ENCODE assay signal across 1 cellular context in the genomic region with DNA sequence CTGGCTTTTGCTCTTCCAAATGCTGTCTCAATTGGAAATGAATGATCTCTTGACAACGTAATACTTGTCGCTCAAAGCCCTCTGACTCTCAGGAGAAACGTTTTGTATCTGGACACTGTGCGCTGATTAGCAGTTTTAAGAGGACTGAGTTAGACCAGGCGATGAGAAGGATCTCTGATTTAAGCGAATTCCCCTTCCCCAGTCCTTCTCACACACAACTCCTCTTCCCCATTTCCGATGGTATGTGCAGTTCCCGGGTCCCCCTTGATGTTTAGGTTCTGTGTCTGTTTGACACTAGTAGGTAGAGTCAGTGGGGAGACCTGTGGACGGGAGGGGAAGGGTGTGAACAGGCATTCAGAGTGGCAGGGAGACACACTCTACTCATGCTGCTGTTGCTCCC.
TF ChIP-seq lines count a peak whose summit lies in the region.

No MANE protein-coding gene starts in this region.

TF ChIP-seq in GM12878, 131 proteins besides CTCF, POLR2A, EP300 and RAD21:
- TF ChIP-seq YBX1 (IDR thresholded peaks at IDR 0.05) (no peak), TARDBP (IDR thresholded peaks at IDR 0.05; ENCODE audit: borderline replicate concordance) (no peak), EZH2 (IDR thresholded peaks at IDR 0.05; ENCODE audit: borderline replicate concordance, control insufficient read depth, low read depth, low read length) (no peak), ASH2L (IDR thresholded peaks at IDR 0.05; ENCODE audit: borderline replicate concordance, low read depth) (no peak), ZSCAN29 (IDR thresholded peaks at IDR 0.05) (no peak), GABPA (IDR thresholded peaks at IDR 0.05; ENCODE audit: low read depth) (no peak), BMI1 (IDR thresholded peaks at IDR 0.05; ENCODE audit: borderline replicate concordance) (no peak), RELA (IDR thresholded peaks at IDR 0.05; ENCODE audit: borderline replicate concordance, partially characterized antibody) (no peak), WRNIP1 (IDR thresholded peaks at IDR 0.05; ENCODE audit: borderline replicate concordance, low read depth, low read length) (0 out of 2 replicates have a peak, but pooled peaks have one; percentile 23), SMAD1 (IDR thresholded peaks at IDR 0.05; ENCODE audit: low read depth, partially characterized antibody) (no peak), BRCA1 (IDR thresholded peaks at IDR 0.05; ENCODE audit: low read depth, low read length) (no peak), ZNF384 (IDR thresholded peaks at IDR 0.05; ENCODE audit: borderline replicate concordance, low read depth, low read length) (no peak), BHLHE40 (IDR thresholded peaks at IDR 0.05; ENCODE audit: borderline replicate concordance in 1 of 2, low read depth in 2 of 2, low read length in 1 of 2) (no peak), ESRRA (IDR thresholded peaks at IDR 0.05; ENCODE audit: low read length) (no peak), NBN (IDR thresholded peaks at IDR 0.05) (no peak), LARP7 (IDR thresholded peaks at IDR 0.05) (0 out of 2 replicates have a peak, but pooled peaks have one; percentile 19), ZNF217 (IDR thresholded peaks at IDR 0.05) (no peak), MYC (IDR thresholded peaks at IDR 0.05; ENCODE audit: insufficient read depth, insufficient read length, insufficient replicate concordance, low read length, severe bottlenecking) (no peak)
- TF ChIP-seq, protein P1, sequence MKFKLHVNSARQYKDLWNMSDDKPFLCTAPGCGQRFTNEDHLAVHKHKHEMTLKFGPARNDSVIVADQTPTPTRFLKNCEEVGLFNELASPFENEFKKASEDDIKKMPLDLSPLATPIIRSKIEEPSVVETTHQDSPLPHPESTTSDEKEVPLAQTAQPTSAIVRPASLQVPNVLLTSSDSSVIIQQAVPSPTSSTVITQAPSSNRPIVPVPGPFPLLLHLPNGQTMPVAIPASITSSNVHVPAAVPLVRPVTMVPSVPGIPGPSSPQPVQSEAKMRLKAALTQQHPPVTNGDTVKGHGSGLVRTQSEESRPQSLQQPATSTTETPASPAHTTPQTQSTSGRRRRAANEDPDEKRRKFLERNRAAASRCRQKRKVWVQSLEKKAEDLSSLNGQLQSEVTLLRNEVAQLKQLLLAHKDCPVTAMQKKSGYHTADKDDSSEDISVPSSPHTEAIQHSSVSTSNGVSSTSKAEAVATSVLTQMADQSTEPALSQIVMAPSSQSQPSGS (IDR thresholded peaks at IDR 0.05; ENCODE audit: low read length), result no peak
- TF ChIP-seq, protein P2, sequence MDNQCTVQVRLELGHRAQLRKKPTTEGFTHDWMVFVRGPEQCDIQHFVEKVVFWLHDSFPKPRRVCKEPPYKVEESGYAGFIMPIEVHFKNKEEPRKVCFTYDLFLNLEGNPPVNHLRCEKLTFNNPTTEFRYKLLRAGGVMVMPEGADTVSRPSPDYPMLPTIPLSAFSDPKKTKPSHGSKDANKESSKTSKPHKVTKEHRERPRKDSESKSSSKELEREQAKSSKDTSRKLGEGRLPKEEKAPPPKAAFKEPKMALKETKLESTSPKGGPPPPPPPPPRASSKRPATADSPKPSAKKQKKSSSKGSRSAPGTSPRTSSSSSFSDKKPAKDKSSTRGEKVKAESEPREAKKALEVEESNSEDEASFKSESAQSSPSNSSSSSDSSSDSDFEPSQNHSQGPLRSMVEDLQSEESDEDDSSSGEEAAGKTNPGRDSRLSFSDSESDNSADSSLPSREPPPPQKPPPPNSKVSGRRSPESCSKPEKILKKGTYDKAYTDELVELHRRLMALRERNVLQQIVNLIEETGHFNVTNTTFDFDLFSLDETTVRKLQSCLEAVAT (IDR thresholded peaks at IDR 0.05), result peak; percentile 89
- TF ChIP-seq, protein P3, sequence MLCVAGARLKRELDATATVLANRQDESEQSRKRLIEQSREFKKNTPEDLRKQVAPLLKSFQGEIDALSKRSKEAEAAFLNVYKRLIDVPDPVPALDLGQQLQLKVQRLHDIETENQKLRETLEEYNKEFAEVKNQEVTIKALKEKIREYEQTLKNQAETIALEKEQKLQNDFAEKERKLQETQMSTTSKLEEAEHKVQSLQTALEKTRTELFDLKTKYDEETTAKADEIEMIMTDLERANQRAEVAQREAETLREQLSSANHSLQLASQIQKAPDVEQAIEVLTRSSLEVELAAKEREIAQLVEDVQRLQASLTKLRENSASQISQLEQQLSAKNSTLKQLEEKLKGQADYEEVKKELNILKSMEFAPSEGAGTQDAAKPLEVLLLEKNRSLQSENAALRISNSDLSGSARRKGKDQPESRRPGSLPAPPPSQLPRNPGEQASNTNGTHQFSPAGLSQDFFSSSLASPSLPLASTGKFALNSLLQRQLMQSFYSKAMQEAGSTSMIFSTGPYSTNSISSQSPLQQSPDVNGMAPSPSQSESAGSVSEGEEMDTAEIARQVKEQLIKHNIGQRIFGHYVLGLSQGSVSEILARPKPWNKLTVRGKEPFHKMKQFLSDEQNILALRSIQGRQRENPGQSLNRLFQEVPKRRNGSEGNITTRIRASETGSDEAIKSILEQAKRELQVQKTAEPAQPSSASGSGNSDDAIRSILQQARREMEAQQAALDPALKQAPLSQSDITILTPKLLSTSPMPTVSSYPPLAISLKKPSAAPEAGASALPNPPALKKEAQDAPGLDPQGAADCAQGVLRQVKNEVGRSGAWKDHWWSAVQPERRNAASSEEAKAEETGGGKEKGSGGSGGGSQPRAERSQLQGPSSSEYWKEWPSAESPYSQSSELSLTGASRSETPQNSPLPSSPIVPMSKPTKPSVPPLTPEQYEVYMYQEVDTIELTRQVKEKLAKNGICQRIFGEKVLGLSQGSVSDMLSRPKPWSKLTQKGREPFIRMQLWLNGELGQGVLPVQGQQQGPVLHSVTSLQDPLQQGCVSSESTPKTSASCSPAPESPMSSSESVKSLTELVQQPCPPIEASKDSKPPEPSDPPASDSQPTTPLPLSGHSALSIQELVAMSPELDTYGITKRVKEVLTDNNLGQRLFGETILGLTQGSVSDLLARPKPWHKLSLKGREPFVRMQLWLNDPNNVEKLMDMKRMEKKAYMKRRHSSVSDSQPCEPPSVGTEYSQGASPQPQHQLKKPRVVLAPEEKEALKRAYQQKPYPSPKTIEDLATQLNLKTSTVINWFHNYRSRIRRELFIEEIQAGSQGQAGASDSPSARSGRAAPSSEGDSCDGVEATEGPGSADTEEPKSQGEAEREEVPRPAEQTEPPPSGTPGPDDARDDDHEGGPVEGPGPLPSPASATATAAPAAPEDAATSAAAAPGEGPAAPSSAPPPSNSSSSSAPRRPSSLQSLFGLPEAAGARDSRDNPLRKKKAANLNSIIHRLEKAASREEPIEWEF (IDR thresholded peaks at IDR 0.05; ENCODE audit: insufficient replicate concordance, low read depth, low read length), result no peak
- TF ChIP-seq, protein P4, sequence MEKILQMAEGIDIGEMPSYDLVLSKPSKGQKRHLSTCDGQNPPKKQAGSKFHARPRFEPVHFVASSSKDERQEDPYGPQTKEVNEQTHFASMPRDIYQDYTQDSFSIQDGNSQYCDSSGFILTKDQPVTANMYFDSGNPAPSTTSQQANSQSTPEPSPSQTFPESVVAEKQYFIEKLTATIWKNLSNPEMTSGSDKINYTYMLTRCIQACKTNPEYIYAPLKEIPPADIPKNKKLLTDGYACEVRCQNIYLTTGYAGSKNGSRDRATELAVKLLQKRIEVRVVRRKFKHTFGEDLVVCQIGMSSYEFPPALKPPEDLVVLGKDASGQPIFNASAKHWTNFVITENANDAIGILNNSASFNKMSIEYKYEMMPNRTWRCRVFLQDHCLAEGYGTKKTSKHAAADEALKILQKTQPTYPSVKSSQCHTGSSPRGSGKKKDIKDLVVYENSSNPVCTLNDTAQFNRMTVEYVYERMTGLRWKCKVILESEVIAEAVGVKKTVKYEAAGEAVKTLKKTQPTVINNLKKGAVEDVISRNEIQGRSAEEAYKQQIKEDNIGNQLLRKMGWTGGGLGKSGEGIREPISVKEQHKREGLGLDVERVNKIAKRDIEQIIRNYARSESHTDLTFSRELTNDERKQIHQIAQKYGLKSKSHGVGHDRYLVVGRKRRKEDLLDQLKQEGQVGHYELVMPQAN (conservative IDR thresholded peaks at IDR 0.05), result no peak
